15 cellular contexts compared by ENCODE assay signal in the genomic region with DNA sequence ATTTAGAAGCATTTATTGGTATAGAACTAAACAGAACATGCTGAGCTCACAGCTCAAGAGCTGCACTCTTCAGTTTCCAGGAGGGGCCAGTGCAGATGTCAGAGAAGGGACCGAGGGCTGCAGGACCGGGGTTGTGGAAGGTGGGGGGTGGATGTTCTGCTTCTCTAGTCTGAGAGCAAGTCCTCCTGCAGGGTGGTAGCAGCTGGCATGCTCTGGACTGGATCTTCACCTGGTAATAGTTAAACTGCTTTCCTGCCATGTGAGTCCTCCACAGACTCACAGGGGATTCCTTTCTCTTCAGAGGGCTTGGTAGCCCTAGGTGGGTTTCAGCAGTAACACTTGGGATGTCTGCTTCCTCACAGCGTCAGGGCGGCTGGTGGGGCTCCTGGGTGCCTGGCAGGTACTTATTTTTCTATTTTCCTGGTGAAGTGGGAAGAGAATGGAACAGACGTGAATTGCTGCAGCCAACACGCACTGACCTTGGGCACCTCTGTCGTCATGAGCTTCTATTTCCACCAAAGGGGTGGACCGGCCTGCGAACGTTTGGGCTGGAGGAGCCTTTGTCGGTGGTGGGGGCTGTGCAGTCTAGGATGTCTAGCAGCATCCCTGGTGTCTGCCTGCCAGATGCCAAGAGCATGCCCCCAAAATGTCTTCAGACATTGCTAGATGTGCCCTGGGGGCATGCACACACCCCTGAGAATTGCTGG. TPM values are rescaled to one million over a fixed set of nuclear protein-coding genes. Genes with fewer than 3 reads are reported as not detected.
DNase-seq lines count a peak whose midpoint lies in the region; ATAC-seq, FAIRE-seq and TF ChIP-seq lines count a peak whose summit lies in the region.
"Had no signal": no experiment of that assay in that cellular context is flagged by ENCODE, and none has a peak within 500 bp of the region (broad histone marks: within the 10 kb centered on the region; RNA-seq: fewer than 3 reads in every experiment).

No MANE protein-coding gene starts in this region.

- H2BK5ac ChIP-seq in H1 (ENCODE audit: low read depth, low read length): no peak overlapping the region

- no peak overlapping the region for H3K23ac ChIP-seq in H1 (ENCODE audit: insufficient read length)

- H3K56ac ChIP-seq in H1 (replicated peaks; ENCODE audit: insufficient read length, low read depth, low read length): no peak overlapping the region

- no peaks in the 10 kb centered on the region for H3K27me3 ChIP-seq in H1 (replicated peaks in 1 of 4; ENCODE audit: control insufficient read depth in 3 of 4, extremely low read depth in 1 of 4, insufficient read depth in 3 of 4, low read length in 3 of 4)
- H3K27me3 ChIP-seq in parathyroid adenoma (ENCODE audit: control insufficient read depth, insufficient read depth, low read length): no peaks in the 10 kb centered on the region
- H3K27me3 ChIP-seq: brain microvascular endothelial cell had no signal

- POLR2A ChIA-PET in OCI-LY7 (lab: Charles Lee): interaction anchor here (1.8 to 2.0 kb wide), 2 partner anchors 17 to 109 kb away, joined by 4 to 7 read pairs; no protein-coding TSS in a partner anchor
- POLR2A ChIA-PET in H1 (lab: Charles Lee; ENCODE audit: partially characterized antibody): interaction anchor here (0.6 to 1.1 kb wide), 4 partner anchors 24 to 119 kb away, joined by 3 read pairs; no protein-coding TSS in a partner anchor

- no peak overlapping the region for H2AK5ac ChIP-seq in H1 (ENCODE audit: low read depth, low read length)

- peaks cover 10% of the 10 kb centered on the region; the same call in 1 of the 2 replicates for H4K20me1 ChIP-seq in OCI-LY7 (ENCODE audit: insufficient read depth, low read length)
- H4K20me1 ChIP-seq in H1 (replicated peaks in 1 of 2; ENCODE audit: control insufficient read depth in 1 of 2, insufficient read depth in 2 of 2, low read length in 2 of 2): peaks cover 26 to 28% of the 10 kb centered on the region in 2 experiments

- H3K4me3 ChIP-seq in OCI-LY7 (ENCODE audit: low read depth, low read length, poor library complexity, severe bottlenecking): no peak overlapping the region
- no peak overlapping the region for H3K4me3 ChIP-seq in H1 (ENCODE audit: extremely low read depth in 1 of 4, insufficient read depth in 2 of 4, low read depth in 3 of 4, low read length in 4 of 4)
- peak overlapping the region; percentile 91 for H3K4me3 ChIP-seq in parathyroid adenoma (ENCODE audit: low read depth, low read length)

- no peak overlapping the region for H2BK15ac ChIP-seq in H1 (ENCODE audit: low read length)

- peaks cover 25% of the 10 kb centered on the region for H3K79me1 ChIP-seq in H1 (ENCODE audit: low read depth, low read length)

- peaks cover 14% of the 10 kb centered on the region for H3K36me3 ChIP-seq in OCI-LY7 (ENCODE audit: insufficient read depth, low read length)
- peaks cover 0 to 5% (median 0%) of the 10 kb centered on the region in 4 experiments; a peak in 1 of 8 replicates for H3K36me3 ChIP-seq in H1 (ENCODE audit: control insufficient read depth in 2 of 4, insufficient read depth in 4 of 4, low read length in 3 of 4)
- no peaks in the 10 kb centered on the region for H3K36me3 ChIP-seq in parathyroid adenoma (ENCODE audit: control insufficient read depth, insufficient read depth, low read length)
- H3K36me3 ChIP-seq: brain microvascular endothelial cell had no signal

- peak overlapping the region; percentile 28 for H3K4me3 Mint-ChIP-seq in T-helper 1 cell treated with Interleukin-12 subunit alpha and Interleukin-12 subunit beta and Interleukin-4 antibody, amounts not matched to agents 30 μg/mL and 1 μg/mL, for 36 hours

- no peak overlapping the region for H4K5ac ChIP-seq in H1 (ENCODE audit: insufficient read length, low read depth, low read length)

- no peaks in the 10 kb centered on the region for H3K9me2 ChIP-seq in OCI-LY7 (ENCODE audit: insufficient read depth, low read length)

- no peaks in the 10 kb centered on the region for H3K27me3 Mint-ChIP-seq in T-helper 1 cell treated with Interleukin-12 subunit alpha and Interleukin-12 subunit beta and Interleukin-4 antibody, amounts not matched to agents 30 μg/mL and 1 μg/mL, for 36 hours (ENCODE audit: low read depth)

- intact Hi-C loops in OCI-LY7 (cut with micrococcal nuclease; ENCODE audit: unreplicated experiment): no loop called here

- no peak overlapping the region for H2BK20ac ChIP-seq in H1 (ENCODE audit: low read length)

- H3K4me2 ChIP-seq in OCI-LY7 (ENCODE audit: low read length) (peak overlapping the region; percentile 81), H1 (ENCODE audit: insufficient read depth in 1 of 2, low read depth in 2 of 2, low read length in 2 of 2) (no peak overlapping the region; a peak in 1 of 4 replicates), parathyroid adenoma (ENCODE audit: low read length) (peak overlapping the region; percentile 91)

- DNase-seq in T-helper 1 cell (no peak), OCI-LY7 (ENCODE audit: low spot score) (no peak), H1 (ENCODE audit: low read depth in 1 of 2, low spot score in 2 of 2) (no peak), G401 (ENCODE audit: low spot score) (no peak), medulla oblongata (ENCODE audit: extremely low spot score) (no peak)
- DNase-seq: activated CD4-positive, CD25-positive, alpha-beta regulatory T cell treated with anti-CD3 and anti-CD28 coated beads, Interleukin-2, amount 50 U/mL, for 72 hours; brain microvascular endothelial cell; GF-D8; left cardiac atrium; NCI-H1417 treated with DMSO at 0.1 percent for 48 hours; OCI-M1 had no signal

- WGBS in H1 (ENCODE audit: extremely low coverage in 1 of 2, insufficient coverage in 1 of 2, insufficient read length in 1 of 2, insufficient replicate concordance in 2 of 2, low coverage in 1 of 2, low lambda C conversion rate in 2 of 2, missing lambda C conversion rate in 1 of 2), 2 experiments: 92% methylated on average over 11 of the region's 11 CpGs; no CpG with 5 or more reads in 1 of the 2 experiments

- no peak overlapping the region for H3K27ac Mint-ChIP-seq in T-helper 1 cell treated with Interleukin-12 subunit alpha and Interleukin-12 subunit beta and Interleukin-4 antibody, amounts not matched to agents 30 μg/mL and 1 μg/mL, for 36 hours

- H3K4ac ChIP-seq in H1 (replicated peaks; ENCODE audit: insufficient read length, low read depth, low read length): no peak overlapping the region

- no peak for TF ChIP-seq CTCF in OCI-LY7 (conservative IDR thresholded peaks at IDR 0.05; ENCODE audit: low read length)
- TF ChIP-seq CTCF in H1 (IDR thresholded peaks at IDR 0.05; ENCODE audit: control extremely low read depth in 1 of 3, insufficient read depth in 1 of 3, low read depth in 1 of 3, low read length in 3 of 3): no peak
- TF ChIP-seq CTCF in parathyroid adenoma (IDR thresholded peaks at IDR 0.05): no peak

- FAIRE-seq in H1 (lab: Jason Lieb, UNC): no peak
- FAIRE-seq: A204.1 had no signal

- H3K9me3 Mint-ChIP-seq in T-helper 1 cell treated with Interleukin-12 subunit alpha and Interleukin-12 subunit beta and Interleukin-4 antibody, amounts not matched to agents 30 μg/mL and 1 μg/mL, for 36 hours: no peaks in the 10 kb centered on the region

- peaks cover 8% of the 10 kb centered on the region; the same call in 1 of the 2 replicates for H3K23me2 ChIP-seq in H1 (ENCODE audit: low read depth, low read length)

- CTCF ChIA-PET in OCI-LY7 (lab: Charles Lee; ENCODE audit: unreplicated experiment): no interaction called here
- CTCF ChIA-PET in H1 (lab: Charles Lee; ENCODE audit: partially characterized antibody): interaction anchor here (1.4 to 1.5 kb wide), 2 partner anchors 25 to 64 kb away, joined by 3 to 4 read pairs; no protein-coding TSS in a partner anchor

- H3K4me1 ChIP-seq in OCI-LY7 (ENCODE audit: insufficient read depth, low read length, poor library complexity, severe bottlenecking): peaks cover 41% of the 10 kb centered on the region
- peaks cover 5 to 21% (median 14%) of the 10 kb centered on the region in 4 experiments for H3K4me1 ChIP-seq in H1 (replicated peaks in 1 of 4; ENCODE audit: control insufficient read depth in 3 of 4, insufficient read depth in 4 of 4, low read length in 3 of 4)
- peaks cover 3% of the 10 kb centered on the region for H3K4me1 ChIP-seq in parathyroid adenoma

- H4K8ac ChIP-seq in H1 (ENCODE audit: extremely low read depth, insufficient read depth, low read length): no peak overlapping the region

- no peak overlapping the region for H3K18ac ChIP-seq in H1 (ENCODE audit: extremely low read depth, low read length)

- no peak overlapping the region for H2BK120ac ChIP-seq in H1 (replicated peaks; ENCODE audit: low read depth, low read length)

- H3K36me3 Mint-ChIP-seq in T-helper 1 cell treated with Interleukin-12 subunit alpha and Interleukin-12 subunit beta and Interleukin-4 antibody, amounts not matched to agents 30 μg/mL and 1 μg/mL, for 36 hours (ENCODE audit: low read depth): peaks cover 6% of the 10 kb centered on the region

- H3K79me2 ChIP-seq in OCI-LY7 (ENCODE audit: insufficient read depth, low read depth, low read length) (peaks cover 53% of the 10 kb centered on the region), H1 (ENCODE audit: control insufficient read depth in 1 of 2, insufficient read depth in 2 of 2, low read length in 2 of 2) (peaks cover 40 to 70% of the 10 kb centered on the region in 2 experiments), parathyroid adenoma (peaks cover 37% of the 10 kb centered on the region)

- no peak for TF ChIP-seq EP300 in H1 (IDR thresholded peaks at IDR 0.05; ENCODE audit: borderline replicate concordance in 1 of 2, low read depth in 2 of 2, low read length in 2 of 2)

- BruUV-seq in OCI-LY7 (replicated peaks; lab: Mats Ljungman, UMichigan): no TSS peak

- TF ChIP-seq POLR2A in H1 (IDR thresholded peaks at IDR 0.05; ENCODE audit: control extremely low read depth in 1 of 2, low read depth in 2 of 2, low read length in 2 of 2): no peak

- no peak overlapping the region for H2AFZ ChIP-seq in OCI-LY7 (ENCODE audit: low read length)
- no peak overlapping the region for H2AFZ ChIP-seq in H1 (ENCODE audit: low read length)
- no peak overlapping the region for H2AFZ ChIP-seq in parathyroid adenoma

- no peak overlapping the region for H3K14ac ChIP-seq in H1 (ENCODE audit: insufficient read length)

- H3K9me3 ChIP-seq in OCI-LY7 (ENCODE audit: low read length): peaks cover 7% of the 10 kb centered on the region; the same call in 1 of the 2 replicates
- no peaks in the 10 kb centered on the region for H3K9me3 ChIP-seq in H1 (ENCODE audit: insufficient read depth in 2 of 2, low read depth in 1 of 2, low read length in 1 of 2)
- no peaks in the 10 kb centered on the region for H3K9me3 ChIP-seq in parathyroid adenoma (ENCODE audit: control insufficient read depth, low read length)

- H4K91ac ChIP-seq in H1 (replicated peaks; ENCODE audit: insufficient read length, low read length): no peak overlapping the region

- H3K27ac ChIP-seq in OCI-LY7 (ENCODE audit: low read depth, low read length, poor library complexity, severe bottlenecking) (no peak overlapping the region), H1 (ENCODE audit: low read depth, low read length) (no peak overlapping the region), parathyroid adenoma (no peak overlapping the region)
- H3K27ac ChIP-seq: brain microvascular endothelial cell had no signal

- ATAC-seq in HG03460 (IDR thresholded peaks at IDR 0.05; ENCODE audit: unreplicated experiment): no peak
- ATAC-seq: left cardiac atrium had no signal

- 0 out of 2 replicates have a peak overlapping the region, but pooled peaks have one; percentile 39 for H2BK12ac ChIP-seq in H1 (ENCODE audit: low read depth, low read length)

- in situ Hi-C loops in G401 (cut with HindIII; ENCODE audit: low sequenced_read_pairs): no loop called here

- H3K4me1 Mint-ChIP-seq in T-helper 1 cell treated with Interleukin-12 subunit alpha and Interleukin-12 subunit beta and Interleukin-4 antibody, amounts not matched to agents 30 μg/mL and 1 μg/mL, for 36 hours (ENCODE audit: low read depth): peaks cover 34% of the 10 kb centered on the region

- TF ChIP-seq RAD21 in H1 (IDR thresholded peaks at IDR 0.05 in 1 of 2, conservative IDR thresholded peaks at IDR 0.05 in 1 of 2; ENCODE audit: low read depth in 2 of 2, low read length in 2 of 2): no peak

- H3K9ac ChIP-seq in H1 (replicated peaks in 1 of 4; ENCODE audit: extremely low read depth in 1 of 4, low read depth in 3 of 4, low read length in 3 of 4): no peak overlapping the region; a peak in 1 of 7 replicates
- H3K9ac ChIP-seq in parathyroid adenoma: no peak overlapping the region

RNA-seq across cellular contexts. Expression of gene MAEA, which starts 2.5 kb away (rescaled TPM):
- 52.5 and 53.2 TPM in 2 replicates for total RNA-seq in OCI-LY7 (2014; rRNA removed; shearing (Covaris generic))
- total RNA-seq in OCI-LY7 (2022): 59.3 and 64.2 TPM in 2 replicates
- total RNA-seq in H1 (2021; fragmentation: NEBNext Ultra II Directional; extraction: Animal tissue kit (Norgen Biotek cat#: 25700)): 75.3 and 75.8 TPM in 2 replicates
- polyA plus RNA-seq in H1 (2011; rRNA removed): 133 and 166 TPM in 2 replicates
- polyA plus RNA-seq in H1 (2011; cell fraction: cytosol; rRNA removed): 136 TPM
- 178 TPM for polyA plus RNA-seq in H1 (2011; cell fraction: nucleus; rRNA removed)
- 65.1 to 86.6 TPM (median 84.3 TPM) in 4 replicates for polyA plus RNA-seq in H1 (2012, experiment 1 of 2)
- 68.5 TPM for polyA plus RNA-seq in H1 (2012, experiment 2 of 2)
- polyA plus RNA-seq in H1 (2013, experiment 1 of 2): 51.3 TPM
- 48.3 TPM for polyA plus RNA-seq in H1 (2013, experiment 2 of 2)
- 55.7 and 65.9 TPM in 2 replicates for polyA minus RNA-seq in H1 (2011; rRNA and poly(A)+ RNA removed)
- polyA minus RNA-seq in H1 (2011; cell fraction: cytosol; rRNA and poly(A)+ RNA removed): 67.3 TPM
- 68.6 TPM for polyA minus RNA-seq in H1 (2011; cell fraction: nucleus; rRNA and poly(A)+ RNA removed)
- total RNA-seq in G401 (2014; rRNA removed; shearing (Covaris generic)): 52.5 and 54.6 TPM in 2 replicates

RNA-seq across cellular contexts. Expression of gene CTBP1, which starts 43.2 kb away (rescaled TPM):
- 286 and 311 TPM in 2 replicates for total RNA-seq in OCI-LY7 (2014; rRNA removed; shearing (Covaris generic))
- total RNA-seq in OCI-LY7 (2022): 228 and 238 TPM in 2 replicates
- total RNA-seq in H1 (2021; fragmentation: NEBNext Ultra II Directional; extraction: Animal tissue kit (Norgen Biotek cat#: 25700)): 128 and 132 TPM in 2 replicates
- polyA plus RNA-seq in H1 (2011; rRNA removed): 185 and 308 TPM in 2 replicates
- polyA plus RNA-seq in H1 (2011; cell fraction: cytosol; rRNA removed): 211 TPM
- 631 TPM for polyA plus RNA-seq in H1 (2011; cell fraction: nucleus; rRNA removed)
- polyA plus RNA-seq in H1 (2012, experiment 1 of 2): 85.5 to 186 TPM (median 163 TPM) in 4 replicates
- 85.3 TPM for polyA plus RNA-seq in H1 (2012, experiment 2 of 2)
- polyA plus RNA-seq in H1 (2013, experiment 1 of 2): 72.7 TPM
- polyA plus RNA-seq in H1 (2013, experiment 2 of 2): 71.3 TPM
- polyA minus RNA-seq in H1 (2011; rRNA and poly(A)+ RNA removed): 83.5 and 84.0 TPM in 2 replicates
- polyA minus RNA-seq in H1 (2011; cell fraction: cytosol; rRNA and poly(A)+ RNA removed): 128 TPM
- 95.0 TPM for polyA minus RNA-seq in H1 (2011; cell fraction: nucleus; rRNA and poly(A)+ RNA removed)
- 265 and 287 TPM in 2 replicates for total RNA-seq in G401 (2014; rRNA removed; shearing (Covaris generic))

RNA-seq across cellular contexts. Expression of gene UVSSA, which starts 54.9 kb away (rescaled TPM):
- total RNA-seq in OCI-LY7 (2014; rRNA removed; shearing (Covaris generic)): 13.2 and 17.9 TPM in 2 replicates
- 43.2 and 45.0 TPM in 2 replicates for total RNA-seq in OCI-LY7 (2022)
- 19.0 and 19.4 TPM in 2 replicates for total RNA-seq in H1 (2021; fragmentation: NEBNext Ultra II Directional; extraction: Animal tissue kit (Norgen Biotek cat#: 25700))
- polyA plus RNA-seq in H1 (2011; rRNA removed): 14.5 and 21.1 TPM in 2 replicates
- polyA plus RNA-seq in H1 (2011; cell fraction: cytosol; rRNA removed): 14.8 TPM
- 106 TPM for polyA plus RNA-seq in H1 (2011; cell fraction: nucleus; rRNA removed)
- 17.0 to 21.8 TPM (median 19.1 TPM) in 4 replicates for polyA plus RNA-seq in H1 (2012, experiment 1 of 2)
- polyA plus RNA-seq in H1 (2012, experiment 2 of 2): 2.3 TPM
- polyA plus RNA-seq in H1 (2013, experiment 1 of 2): 9.4 TPM
- 8.0 TPM for polyA plus RNA-seq in H1 (2013, experiment 2 of 2)
- 7.8 and 8.3 TPM in 2 replicates for polyA minus RNA-seq in H1 (2011; rRNA and poly(A)+ RNA removed)
- 13.4 TPM for polyA minus RNA-seq in H1 (2011; cell fraction: cytosol; rRNA and poly(A)+ RNA removed)
- 25.9 TPM for polyA minus RNA-seq in H1 (2011; cell fraction: nucleus; rRNA and poly(A)+ RNA removed)
- total RNA-seq in G401 (2014; rRNA removed; shearing (Covaris generic)): 3.6 and 8.8 TPM in 2 replicates

Comparison
In these comparisons a context has a peak if more than half of its experiments do, and no peak if none do; other contexts are left out.
1. H3K4me2 ChIP-seq: peak in OCI-LY7 (single experiment) and parathyroid adenoma (single experiment); none in H1 (0 of 2).